2 cellular contexts compared by ENCODE assay signal in genomic region chr6:1415416-1416063, GRCh38.
A peak's percentile ranks its signal among the peaks of the same experiment; 100 is the strongest.
TF ChIP-seq lines count a peak whose summit lies in the region.

No MANE protein-coding gene starts in this region.

TF ChIP-seq in K562, 482 proteins besides CTCF, POLR2A, EP300 and RAD21:
- TF ChIP-seq MAZ (CRISPR knock-in tag; conservative IDR thresholded peaks at IDR 0.05 in 1 of 2, IDR thresholded peaks at IDR 0.05 in 1 of 2) (no peak), PHB (CRISPR knock-in tag; IDR thresholded peaks at IDR 0.05) (no peak), CEBPG (CRISPR knock-in tag; IDR thresholded peaks at IDR 0.05) (no peak), CEBPG (tag; conservative IDR thresholded peaks at IDR 0.05 in 1 of 2, IDR thresholded peaks at IDR 0.05 in 1 of 2) (no peak), CEBPB (tag; IDR thresholded peaks at IDR 0.05) (no peak), TCF7 (IDR thresholded peaks at IDR 0.05; ENCODE audit: borderline replicate concordance) (no peak), CAMTA2 (CRISPR knock-in tag; conservative IDR thresholded peaks at IDR 0.05) (no peak), RBM25 (IDR thresholded peaks at IDR 0.05; ENCODE audit: low read depth, low read length, severe bottlenecking) (peak; percentile 91), U2AF2 (optimal IDR thresholded peaks at IDR 0.05; ENCODE audit: low read depth, low read length) (no peak), ZFP91 (CRISPR knock-in tag; IDR thresholded peaks at IDR 0.05) (no peak), THAP12 (CRISPR knock-in tag; IDR thresholded peaks at IDR 0.05) (no peak), BCOR (IDR thresholded peaks at IDR 0.05) (peak; percentile 35; the same call in 1 of the 2 replicates), ZFP36 (IDR thresholded peaks at IDR 0.05; ENCODE audit: low read depth, low read length, partially characterized antibody) (peak; percentile 39), ARID2 (IDR thresholded peaks at IDR 0.05) (no peak), UBTF (IDR thresholded peaks at IDR 0.05; ENCODE audit: borderline replicate concordance in 1 of 2, low read depth in 2 of 2, low read length in 2 of 2) (no peak)

TF ChIP-seq in HepG2, 621 proteins besides CTCF, POLR2A, EP300 and RAD21:
- TF ChIP-seq ZNF768 (CRISPR knock-in tag; IDR thresholded peaks at IDR 0.05) (peak; percentile 18; the same call in 1 of the 2 replicates), HBP1 (CRISPR knock-in tag; IDR thresholded peaks at IDR 0.05; ENCODE audit: low read depth) (no peak), RCOR2 (CRISPR knock-in tag; IDR thresholded peaks at IDR 0.05) (no peak)
